18 cellular contexts compared by ENCODE assay signal in the genomic region with DNA sequence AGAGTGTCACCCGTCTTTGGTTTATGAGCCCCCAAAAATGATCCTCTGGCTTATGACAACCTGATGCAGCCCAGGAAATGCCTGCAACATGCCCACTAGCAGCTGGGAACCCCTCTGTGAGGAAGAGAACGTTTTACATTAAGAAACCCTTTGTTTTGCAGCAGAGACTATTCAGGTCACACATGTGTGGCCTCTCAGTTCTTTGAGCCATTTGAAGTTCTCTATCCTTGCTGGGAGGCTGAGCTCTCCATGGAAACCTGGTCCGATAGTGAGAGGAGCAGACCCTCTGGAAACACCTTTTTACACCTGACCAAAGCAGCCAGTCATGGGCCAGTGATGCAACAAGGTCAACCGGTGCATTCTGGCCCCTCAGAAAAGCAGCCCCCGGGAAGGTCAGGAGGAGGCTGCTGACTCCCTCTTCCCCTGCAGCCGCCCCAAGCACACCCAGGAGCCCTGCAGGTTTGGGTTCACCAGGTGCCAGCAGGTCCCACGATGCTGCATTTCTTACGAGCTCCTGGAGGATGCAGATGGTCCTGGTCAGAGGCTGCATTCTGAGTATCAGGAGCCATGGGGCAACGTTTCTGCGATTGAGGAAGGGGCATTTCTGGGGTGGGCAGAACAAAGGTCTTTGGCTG.
DNase-seq lines count a peak whose midpoint lies in the region; ATAC-seq and TF ChIP-seq lines count a peak whose summit lies in the region.
"Had no signal": no experiment of that assay in that cellular context is flagged by ENCODE, and none has a peak within 500 bp of the region (broad histone marks: within the 10 kb centered on the region; RNA-seq: fewer than 3 reads in every experiment).

No MANE protein-coding gene starts in this region.

- WGBS in SK-N-SH (ENCODE audit: low lambda C conversion rate): 85% methylated on average over 6 of the region's 10 CpGs
- WGBS in mesenchymal stem cell: 85% methylated on average over 10 of the region's 10 CpGs

- no peak overlapping the region for H2BK120ac ChIP-seq in mesenchymal stem cell (ENCODE audit: low read depth, low read length)

- H3K27me3 ChIP-seq in SK-N-SH (ENCODE audit: insufficient read depth): no peaks in the 10 kb centered on the region
- H3K27me3 ChIP-seq in mesenchymal stem cell (ENCODE audit: control insufficient read depth in 1 of 2, insufficient read depth in 1 of 2, low read length in 2 of 2): no peaks in the 10 kb centered on the region
- H3K27me3 ChIP-seq: BLaER1 had no signal

- H3K4me3 ChIP-seq in SK-N-SH (ENCODE audit: low read depth in 2 of 2, low read length in 1 of 2): no peak overlapping the region
- H3K4me3 ChIP-seq in mesenchymal stem cell (ENCODE audit: insufficient read depth in 1 of 2, low read depth in 1 of 2, low read length in 2 of 2): no peak overlapping the region
- H3K4me3 ChIP-seq: BLaER1, GM23248 had no signal

- H3K27ac Mint-ChIP-seq in glutamatergic neuron (ENCODE audit: unreplicated experiment): peak overlapping the region; percentile 45
- H3K27ac Mint-ChIP-seq: CD14-positive monocyte; CD4-positive, alpha-beta memory T cell; HFFc6 had no signal

- H3K4me1 ChIP-seq in SK-N-SH (ENCODE audit: control insufficient read depth in 1 of 2, insufficient read depth in 2 of 2, low read depth in 1 of 2, low read length in 1 of 2) (peaks cover 7 to 25% of the 10 kb centered on the region in 2 experiments; a peak in 3 of 4 replicates), mesenchymal stem cell (ENCODE audit: control insufficient read depth, insufficient read depth, low read depth, low read length) (peaks cover 17% of the 10 kb centered on the region)

- TF ChIP-seq CTCF in SK-N-SH (IDR thresholded peaks at IDR 0.05) (no peak), glutamatergic neuron (IDR thresholded peaks at IDR 0.05; ENCODE audit: partially characterized antibody, unreplicated experiment) (no peak)

- no peaks in the 10 kb centered on the region for H4K20me1 ChIP-seq in SK-N-SH (ENCODE audit: insufficient read depth)
- H4K20me1 ChIP-seq: BLaER1 had no signal

- no peaks in the 10 kb centered on the region for H3K9me3 Mint-ChIP-seq in glutamatergic neuron (ENCODE audit: unreplicated experiment)
- H3K9me3 Mint-ChIP-seq: HFFc6 had no signal

- peak overlapping the region in 1 of 2 experiments; percentile 58; a peak in 1 of 4 replicates for H3K27ac ChIP-seq in SK-N-SH (ENCODE audit: low read depth in 2 of 2, low read length in 1 of 2)
- no peak overlapping the region for H3K27ac ChIP-seq in mesenchymal stem cell (ENCODE audit: low read length, poor library complexity, severe bottlenecking)
- H3K27ac ChIP-seq: 22Rv1, BLaER1, GM23248 had no signal

- H3K9me2 ChIP-seq in SK-N-SH: no peaks in the 10 kb centered on the region

- peaks cover 0 to 4% of the 10 kb centered on the region in 2 experiments for H3K36me3 ChIP-seq in SK-N-SH (replicated peaks in 1 of 2; ENCODE audit: control insufficient read depth in 1 of 2, insufficient read depth in 2 of 2, low read length in 1 of 2)
- peaks cover 11 to 24% of the 10 kb centered on the region in 2 experiments for H3K36me3 ChIP-seq in mesenchymal stem cell (ENCODE audit: control insufficient read depth in 1 of 2, insufficient read depth in 2 of 2, low read depth in 1 of 2, low read length in 2 of 2)

- no peak for TF ChIP-seq EP300 in SK-N-SH (IDR thresholded peaks at IDR 0.05; ENCODE audit: borderline replicate concordance in 1 of 2, low read depth in 1 of 2, low read length in 1 of 2)

- no peaks in the 10 kb centered on the region for H3K79me2 ChIP-seq in SK-N-SH (ENCODE audit: insufficient read depth)

- no peaks in the 10 kb centered on the region for H3K79me1 ChIP-seq in mesenchymal stem cell (replicated peaks; ENCODE audit: low read length, poor library complexity, severe bottlenecking)

- H3K9ac ChIP-seq in SK-N-SH (no peak overlapping the region), mesenchymal stem cell (ENCODE audit: low read length) (no peak overlapping the region)
- H3K9ac ChIP-seq: BLaER1, GM23248 had no signal

- H3K18ac ChIP-seq in mesenchymal stem cell (ENCODE audit: low read depth in 1 of 2, low read length in 2 of 2): peak overlapping the region in 1 of 2 experiments; percentile 19

- H3K4ac ChIP-seq in mesenchymal stem cell (ENCODE audit: low read depth in 1 of 2, low read length in 2 of 2): no peak overlapping the region

- H3K14ac ChIP-seq in mesenchymal stem cell (ENCODE audit: low read length in 2 of 2): no peak overlapping the region

- CTCF ChIA-PET in SK-N-SH (lab: Yijun Ruan, JAX): interaction anchor here (1.1 to 2.3 kb wide), 3 partner anchors 11 to 519 kb away, joined by 3 to 6 read pairs (median 4); no protein-coding TSS in a partner anchor

- H3K4me3 Mint-ChIP-seq in glutamatergic neuron (ENCODE audit: unreplicated experiment): peak overlapping the region; percentile 21
- H3K4me3 Mint-ChIP-seq: CD14-positive monocyte; CD4-positive, alpha-beta memory T cell; HFFc6 had no signal

- no peak overlapping the region for H2BK15ac ChIP-seq in mesenchymal stem cell (ENCODE audit: low read depth, poor library complexity, severe bottlenecking)

- POLR2A ChIA-PET in SK-N-SH (lab: Yijun Ruan, JAX): no interaction called here

- DNase-seq in SK-N-SH (peak; percentile 31), glutamatergic neuron (no peak), mesenchymal stem cell (no peak), retina (peak; percentile 15), DMS114 treated with DMSO at 0.1 percent for 48 hours (lab: John Stamatoyannopoulos, UW; ENCODE audit: unreplicated experiment) (no peak), cortex of kidney (lab: John Stamatoyannopoulos, UW) (no peak), 8988T (no peak)
- DNase-seq: CD4-positive, alpha-beta memory T cell; DMS79 treated with DMSO at 0.1 percent for 48 hours; GF-D8; GM23248; HFFc6; IMR-90 had no signal

- no peak overlapping the region for H2AK5ac ChIP-seq in mesenchymal stem cell (ENCODE audit: low read length, severe bottlenecking)

- ATAC-seq in SK-N-SH treated with all-trans-retinoic acid at 6 μM for 48 hours: no peak
- ATAC-seq: HCT116 had no signal

- H3K27me3 Mint-ChIP-seq in glutamatergic neuron (ENCODE audit: unreplicated experiment): peaks cover 4% of the 10 kb centered on the region
- H3K27me3 Mint-ChIP-seq: CD4-positive, alpha-beta memory T cell had no signal

- TF ChIP-seq RAD21 in SK-N-SH (IDR thresholded peaks at IDR 0.05; ENCODE audit: low read length): no peak

- peaks cover 21% of the 10 kb centered on the region for H3F3A ChIP-seq in SK-N-SH (replicated peaks; ENCODE audit: insufficient read depth)

- H2BK5ac ChIP-seq in mesenchymal stem cell (ENCODE audit: low read depth, low read length, poor library complexity, severe bottlenecking): no peak overlapping the region

- H2BK12ac ChIP-seq in mesenchymal stem cell (ENCODE audit: low read length in 2 of 2): no peak overlapping the region

- peak overlapping the region; percentile 41 for H4K91ac ChIP-seq in mesenchymal stem cell (ENCODE audit: low read length)

- H3K4me2 ChIP-seq in SK-N-SH (no peak overlapping the region), mesenchymal stem cell (ENCODE audit: low read length, poor library complexity, severe bottlenecking) (no peak overlapping the region)

- H4K8ac ChIP-seq in mesenchymal stem cell (ENCODE audit: low read length): no peak overlapping the region

- peaks cover 6% of the 10 kb centered on the region for H3K36me3 Mint-ChIP-seq in glutamatergic neuron (ENCODE audit: unreplicated experiment)
- H3K36me3 Mint-ChIP-seq: CD14-positive monocyte; CD4-positive, alpha-beta memory T cell had no signal

- H3K4me1 Mint-ChIP-seq in glutamatergic neuron (ENCODE audit: low read depth, unreplicated experiment): peaks cover 8% of the 10 kb centered on the region

- H2AFZ ChIP-seq in SK-N-SH (ENCODE audit: low read depth) (no peak overlapping the region), mesenchymal stem cell (ENCODE audit: low read depth, low read length) (no peak overlapping the region)
- H2AFZ ChIP-seq: GM23248 had no signal

- H3K9me3 ChIP-seq in SK-N-SH: no peaks in the 10 kb centered on the region
- no peaks in the 10 kb centered on the region for H3K9me3 ChIP-seq in mesenchymal stem cell (ENCODE audit: control insufficient read depth, low read length)
- H3K9me3 ChIP-seq: BLaER1 had no signal

- H3K23ac ChIP-seq in mesenchymal stem cell (ENCODE audit: low read length in 2 of 2): peak overlapping the region in 1 of 2 experiments; percentile 61

TF ChIP-seq in SK-N-SH, 30 proteins besides CTCF, POLR2A, EP300 and RAD21:
- no peak for TF ChIP-seq RXRA (IDR thresholded peaks at IDR 0.05; ENCODE audit: borderline replicate concordance, low read depth)
- TF ChIP-seq TAF1 (IDR thresholded peaks at IDR 0.05; ENCODE audit: borderline replicate concordance, low read depth, low read length): no peak
- no peak for TF ChIP-seq SIN3A (IDR thresholded peaks at IDR 0.05; ENCODE audit: borderline replicate concordance, low read depth, low read length)
- no peak for TF ChIP-seq FOSL2 (IDR thresholded peaks at IDR 0.05; ENCODE audit: borderline replicate concordance, low read depth)
- no peak for TF ChIP-seq GABPA (IDR thresholded peaks at IDR 0.05; ENCODE audit: low read depth)

TF ChIP-seq in SK-N-SH treated with all-trans-retinoic acid at 6 μM for 48 hours, 23 proteins besides CTCF, POLR2A, EP300 and RAD21 (continues in another document):
- no peak for TF ChIP-seq CSDC2 (CRISPR knock-in tag; IDR thresholded peaks at IDR 0.05)
- TF ChIP-seq, protein P1, sequence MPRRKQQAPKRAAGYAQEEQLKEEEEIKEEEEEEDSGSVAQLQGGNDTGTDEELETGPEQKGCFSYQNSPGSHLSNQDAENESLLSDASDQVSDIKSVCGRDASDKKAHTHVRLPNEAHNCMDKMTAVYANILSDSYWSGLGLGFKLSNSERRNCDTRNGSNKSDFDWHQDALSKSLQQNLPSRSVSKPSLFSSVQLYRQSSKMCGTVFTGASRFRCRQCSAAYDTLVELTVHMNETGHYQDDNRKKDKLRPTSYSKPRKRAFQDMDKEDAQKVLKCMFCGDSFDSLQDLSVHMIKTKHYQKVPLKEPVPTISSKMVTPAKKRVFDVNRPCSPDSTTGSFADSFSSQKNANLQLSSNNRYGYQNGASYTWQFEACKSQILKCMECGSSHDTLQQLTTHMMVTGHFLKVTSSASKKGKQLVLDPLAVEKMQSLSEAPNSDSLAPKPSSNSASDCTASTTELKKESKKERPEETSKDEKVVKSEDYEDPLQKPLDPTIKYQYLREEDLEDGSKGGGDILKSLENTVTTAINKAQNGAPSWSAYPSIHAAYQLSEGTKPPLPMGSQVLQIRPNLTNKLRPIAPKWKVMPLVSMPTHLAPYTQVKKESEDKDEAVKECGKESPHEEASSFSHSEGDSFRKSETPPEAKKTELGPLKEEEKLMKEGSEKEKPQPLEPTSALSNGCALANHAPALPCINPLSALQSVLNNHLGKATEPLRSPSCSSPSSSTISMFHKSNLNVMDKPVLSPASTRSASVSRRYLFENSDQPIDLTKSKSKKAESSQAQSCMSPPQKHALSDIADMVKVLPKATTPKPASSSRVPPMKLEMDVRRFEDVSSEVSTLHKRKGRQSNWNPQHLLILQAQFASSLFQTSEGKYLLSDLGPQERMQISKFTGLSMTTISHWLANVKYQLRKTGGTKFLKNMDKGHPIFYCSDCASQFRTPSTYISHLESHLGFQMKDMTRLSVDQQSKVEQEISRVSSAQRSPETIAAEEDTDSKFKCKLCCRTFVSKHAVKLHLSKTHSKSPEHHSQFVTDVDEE (CRISPR knock-in tag; IDR thresholded peaks at IDR 0.05): no peak
- TF ChIP-seq ISL1 (CRISPR knock-in tag; IDR thresholded peaks at IDR 0.05): no peak
- TF ChIP-seq ZNF565 (CRISPR knock-in tag; conservative IDR thresholded peaks at IDR 0.05; ENCODE audit: low read depth): no peak

Comparison
In these comparisons a context has a peak if more than half of its experiments do, and no peak if none do; other contexts are left out.
1. DNase-seq: peak in SK-N-SH (single experiment) and retina (single experiment); none in glutamatergic neuron (single experiment), mesenchymal stem cell (single experiment), DMS114 treated with DMSO at 0.1 percent for 48 hours (single experiment), cortex of kidney (single experiment) and 8988T (single experiment).